In the genomic region with DNA sequence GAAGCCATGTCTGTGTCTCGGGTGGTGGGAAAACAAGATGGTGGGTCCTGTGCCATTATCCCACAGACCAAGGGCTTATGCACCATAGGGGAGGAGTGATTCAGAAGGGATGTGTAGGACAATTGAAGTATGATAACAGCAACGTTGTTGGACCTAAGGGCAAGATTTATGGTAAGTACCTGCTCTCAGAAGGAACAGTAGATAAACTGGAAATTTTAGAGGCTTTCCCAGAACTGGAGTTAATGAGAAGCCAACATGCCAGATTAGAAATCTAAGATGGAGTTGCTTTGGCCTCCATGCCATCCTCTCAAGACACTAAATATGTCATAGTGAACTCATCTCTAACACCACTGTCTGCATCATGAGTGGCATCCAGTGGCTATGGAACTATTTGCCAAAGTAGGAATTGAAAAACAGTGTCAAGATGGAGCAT, we compare ENCODE assay signal across 25 cellular contexts.
DNase-seq lines count a peak whose midpoint lies in the region; ATAC-seq, FAIRE-seq and TF ChIP-seq lines count a peak whose summit lies in the region.
"Had no signal": no experiment of that assay in that cellular context is flagged by ENCODE, and none has a peak within 500 bp of the region (broad histone marks: within the 10 kb centered on the region; RNA-seq: fewer than 3 reads in every experiment).

No MANE protein-coding gene starts in this region.

- no peak overlapping the region for H3K4me3 Mint-ChIP-seq in nephron
- peak overlapping the region; percentile 8 to 58 for H3K4me3 Mint-ChIP-seq in stimulated activated naive B cell treated with anti-CD40 and anti-IgM and Interleukin-4, amounts not matched to agents 10 μg/mL and 1 μg/mL and 100 μg/mL, for 72 hours
- H3K4me3 Mint-ChIP-seq in GM23338, result no peak overlapping the region
- H3K4me3 Mint-ChIP-seq: CD14-positive monocyte; CD4-positive, alpha-beta T cell; CD8-positive, alpha-beta memory T cell; H9; HFFc6 had no signal

- H3K27me3 ChIP-seq in K562 (ENCODE audit: control insufficient read depth in 2 of 2, insufficient read depth in 2 of 2, low read length in 2 of 2), result no peaks in the 10 kb centered on the region
- no peaks in the 10 kb centered on the region for H3K27me3 ChIP-seq in GM23338 (ENCODE audit: insufficient read depth)
- H3K27me3 ChIP-seq: BE2C; BLaER1 treated with 17β-estradiol and CSF1 and Interleukin-3, amounts not matched to agents 10 nM and 100 nM had no signal

- H3K27ac Mint-ChIP-seq in nephron (peak overlapping the region in 2 of 3 experiments; percentile 15 to 26), GM23338 (no peak overlapping the region)
- H3K27ac Mint-ChIP-seq in stimulated activated naive B cell treated with anti-CD40 and anti-IgM and Interleukin-4, amounts not matched to agents 10 μg/mL and 1 μg/mL and 100 μg/mL, for 72 hours, result peak overlapping the region; percentile 94
- H3K27ac Mint-ChIP-seq: CD4-positive, alpha-beta T cell; H9; HFFc6 had no signal

- FAIRE-seq in GM12892 (lab: Jason Lieb, UNC) (peak; percentile 73), K562 (lab: Jason Lieb, UNC) (peak; percentile 35)
- FAIRE-seq: A549, D721Med had no signal

- POLR2A ChIA-PET in K562 (lab: Yijun Ruan, JAX), result interaction anchor here (0.7 kb wide), 1 partner anchor 16 kb away, joined by 3 read pairs; no protein-coding TSS in a partner anchor
- POLR2A ChIA-PET in HEK293T (lab: Yijun Ruan, JAX), result no interaction called here

- WGBS in K562 (ENCODE audit: insufficient coverage, low coverage, missing lambda C conversion rate), result 8% methylated on average over 2 of the region's 2 CpGs

- TF ChIP-seq POLR2A in GM12892 (IDR thresholded peaks at IDR 0.05; ENCODE audit: low read depth, low read length) (no peak), K562 (conservative IDR thresholded peaks at IDR 0.05) (no peak)

- peaks cover 8% of the 10 kb centered on the region for H3K36me3 Mint-ChIP-seq in nephron (ENCODE audit: low read depth)
- peaks cover 7 to 9% of the 10 kb centered on the region in 2 donors for H3K36me3 Mint-ChIP-seq in stimulated activated naive B cell treated with anti-CD40 and anti-IgM and Interleukin-4, amounts not matched to agents 10 μg/mL and 1 μg/mL and 100 μg/mL, for 72 hours
- H3K36me3 Mint-ChIP-seq in GM23338 (ENCODE audit: low read depth), result peaks cover 22% of the 10 kb centered on the region
- H3K36me3 Mint-ChIP-seq: CD14-positive monocyte had no signal

- H3K9me1 ChIP-seq in K562 (ENCODE audit: control insufficient read depth, insufficient read depth, low read length), result no peaks in the 10 kb centered on the region

- no TSS peak for BruUV-seq in K562 (replicated peaks; lab: Mats Ljungman, UMichigan)

- H3K4me3 ChIP-seq in K562 (no peak overlapping the region), GM23338 (no peak overlapping the region)
- H3K4me3 ChIP-seq: A549; BLaER1 treated with 17β-estradiol and CSF1 and Interleukin-3, amounts not matched to agents 10 nM and 100 nM had no signal

- intact Hi-C loops in K562 (cut with micrococcal nuclease), result no loop called here

- H3K79me2 ChIP-seq in K562 (ENCODE audit: control insufficient read depth, insufficient read depth, low read length), result no peaks in the 10 kb centered on the region
- no peaks in the 10 kb centered on the region for H3K79me2 ChIP-seq in GM23338 (replicated peaks; ENCODE audit: insufficient read depth)

- H4K20me1 ChIP-seq in K562 (replicated peaks; ENCODE audit: control insufficient read depth, insufficient read depth, low read length) (no peaks in the 10 kb centered on the region), GM23338 (replicated peaks; ENCODE audit: insufficient read depth) (no peaks in the 10 kb centered on the region)
- H4K20me1 ChIP-seq: BLaER1 treated with 17β-estradiol and CSF1 and Interleukin-3, amounts not matched to agents 10 nM and 100 nM had no signal

- ATAC-seq in K562 (peak; percentile 45), GM23338 (no peak)
- ATAC-seq in stimulated activated naive B cell treated with anti-CD40 and anti-IgM and Interleukin-4, amounts not matched to agents 10 μg/mL and 1 μg/mL and 100 μg/mL, for 72 hours (replicated peaks), result no peak
- ATAC-seq: A549, HCT116 had no signal

- in situ Hi-C loops in K562 (cut with MboI) (no loop called here), GM13977 (cut with MboI; ENCODE audit: low pct_unique_long_range_greater_than_20kb, low sequenced_read_pairs, unreplicated experiment) (no loop called here)

- H2AFZ ChIP-seq in K562 (ENCODE audit: low read depth, low read length), result peak overlapping the region; percentile 73
- no peak overlapping the region for H2AFZ ChIP-seq in GM23338

- H3K4me1 Mint-ChIP-seq in nephron, result peaks cover 23% of the 10 kb centered on the region
- H3K4me1 Mint-ChIP-seq in stimulated activated naive B cell treated with anti-CD40 and anti-IgM and Interleukin-4, amounts not matched to agents 10 μg/mL and 1 μg/mL and 100 μg/mL, for 72 hours, result peaks cover 31 to 52% of the 10 kb centered on the region in 2 donors
- no peaks in the 10 kb centered on the region for H3K4me1 Mint-ChIP-seq in GM23338
- H3K4me1 Mint-ChIP-seq: CD8-positive, alpha-beta memory T cell had no signal

- TF ChIP-seq CTCF in K562 (IDR thresholded peaks at IDR 0.05 in 2 of 3, conservative IDR thresholded peaks at IDR 0.05 in 1 of 3; ENCODE audit: insufficient read depth in 2 of 3, low read depth in 1 of 3, low read length in 3 of 3) (no peak), nephron (IDR thresholded peaks at IDR 0.05; ENCODE audit: unreplicated experiment in 3 of 3) (no peak), GM23338 (conservative IDR thresholded peaks at IDR 0.05; ENCODE audit: low read depth in 2 of 2) (no peak), GM13977 (IDR thresholded peaks at IDR 0.05; ENCODE audit: extremely low read depth, insufficient read depth, missing control alignments) (no peak)

- H3K27ac ChIP-seq in K562 (ENCODE audit: extremely low read depth, low read depth, low read length), result peak overlapping the region; percentile 52
- H3K27ac ChIP-seq in GM23338 (ENCODE audit: low read depth), result no peak overlapping the region
- H3K27ac ChIP-seq: A549; BLaER1 treated with 17β-estradiol and CSF1 and Interleukin-3, amounts not matched to agents 10 nM and 100 nM had no signal

- peaks cover 15% of the 10 kb centered on the region for H3K9me3 ChIP-seq in K562 (replicated peaks; ENCODE audit: control insufficient read depth, insufficient read depth, low read depth, low read length)
- H3K9me3 ChIP-seq: A549 had no signal

- CTCF ChIA-PET in K562 (lab: Yijun Ruan, JAX; ENCODE audit: low intra/inter-chr PET ratio), result no interaction called here
- CTCF ChIA-PET in HEK293T (lab: Yijun Ruan, JAX), result no interaction called here

- H3K9ac ChIP-seq in K562 (ENCODE audit: insufficient read depth in 1 of 2, low read depth in 2 of 2, low read length in 2 of 2), result no peak overlapping the region
- H3K9ac ChIP-seq: BLaER1 treated with 17β-estradiol and CSF1 and Interleukin-3, amounts not matched to agents 10 nM and 100 nM had no signal

- no peaks in the 10 kb centered on the region; the same call in 2 of the 3 replicates for H3K36me3 ChIP-seq in K562 (ENCODE audit: control insufficient read depth, insufficient read depth, low read length)
- H3K36me3 ChIP-seq in GM23338 (ENCODE audit: insufficient read depth), result peaks cover 13% of the 10 kb centered on the region
- H3K36me3 ChIP-seq: BE2C had no signal

- H3K9me3 Mint-ChIP-seq in nephron, result peaks cover 15% of the 10 kb centered on the region
- peaks cover under 1 to 5% of the 10 kb centered on the region in 2 donors for H3K9me3 Mint-ChIP-seq in stimulated activated naive B cell treated with anti-CD40 and anti-IgM and Interleukin-4, amounts not matched to agents 10 μg/mL and 1 μg/mL and 100 μg/mL, for 72 hours
- H3K9me3 Mint-ChIP-seq in GM23338, result peaks cover 26% of the 10 kb centered on the region
- H3K9me3 Mint-ChIP-seq: CD4-positive, alpha-beta T cell had no signal

- peak overlapping the region; percentile 29 for H3K4me2 ChIP-seq in K562 (ENCODE audit: insufficient read depth, low read length)
- no peak overlapping the region for H3K4me2 ChIP-seq in GM23338
- H3K4me2 ChIP-seq: A549; BLaER1 treated with 17β-estradiol and CSF1 and Interleukin-3, amounts not matched to agents 10 nM and 100 nM had no signal

- H3K4me1 ChIP-seq in K562 (replicated peaks in 1 of 2; ENCODE audit: control insufficient read depth in 2 of 2, insufficient read depth in 2 of 2, low read length in 2 of 2), result peaks cover 11 to 49% of the 10 kb centered on the region in 2 experiments
- no peaks in the 10 kb centered on the region for H3K4me1 ChIP-seq in GM23338 (ENCODE audit: insufficient read depth)
- H3K4me1 ChIP-seq: A549 had no signal

- peak; percentile 13 to 17; a peak in 3 of 4 replicates for TF ChIP-seq RAD21 in K562 (CRISPR knock-in tag; conservative IDR thresholded peaks at IDR 0.05 in 1 of 2, IDR thresholded peaks at IDR 0.05 in 1 of 2)

- DNase-seq in GM12892 (ENCODE audit: insufficient read length), result no peak
- DNase-seq in K562 (ENCODE audit: extremely low read depth in 1 of 4, low spot score in 3 of 4), result peak in 2 of 4 experiments; percentile 43 to 70
- DNase-seq in stimulated activated naive B cell treated with anti-CD40 and anti-IgM and Interleukin-4, amounts not matched to agents 10 μg/mL and 1 μg/mL and 100 μg/mL, for 72 hours, result no peak
- DNase-seq in GM23338 (ENCODE audit: low spot score), result no peak
- DNase-seq in HEK293T (ENCODE audit: extremely low spot score), result no peak
- no peak for DNase-seq in NOMO-1 treated with DMSO at 0.1 percent for 48 hours (lab: John Stamatoyannopoulos, UW; ENCODE audit: unreplicated experiment)
- no peak for DNase-seq in GM13977 (ENCODE audit: low spot score)
- DNase-seq: 8988T; ACHN; AML-193; BE2C; CD4-positive, alpha-beta T cell; CD8-positive, alpha-beta memory T cell; DMS 273 treated with DMSO at 0.1 percent for 48 hours; DMS79; EL; GDM1; H9; HFFc6 had no signal

- H3K9me2 ChIP-seq in GM23338 (ENCODE audit: insufficient read depth), result peaks cover 21% of the 10 kb centered on the region

- peaks cover 4% of the 10 kb centered on the region for H3K27me3 Mint-ChIP-seq in nephron (ENCODE audit: low read depth)
- H3K27me3 Mint-ChIP-seq in stimulated activated naive B cell treated with anti-CD40 and anti-IgM and Interleukin-4, amounts not matched to agents 10 μg/mL and 1 μg/mL and 100 μg/mL, for 72 hours, result no peaks in the 10 kb centered on the region
- H3K27me3 Mint-ChIP-seq in GM23338 (ENCODE audit: insufficient read depth, low read depth, poor library complexity), result no peaks in the 10 kb centered on the region
- H3K27me3 Mint-ChIP-seq: CD4-positive, alpha-beta T cell had no signal

- peak; percentile 72 for TF ChIP-seq EP300 in K562 (IDR thresholded peaks at IDR 0.05; ENCODE audit: low read length)

- H3F3A ChIP-seq in GM23338 (replicated peaks; ENCODE audit: low read depth), result no peaks in the 10 kb centered on the region

TF ChIP-seq in K562, 482 proteins besides CTCF, POLR2A, EP300 and RAD21 (continues in another document):
- TF ChIP-seq ZNF444 (CRISPR knock-in tag; IDR thresholded peaks at IDR 0.05), result peak; percentile 79; the same call in 1 of the 2 replicates

TF ChIP-seq in GM23338, 12 proteins besides CTCF, POLR2A, EP300 and RAD21 (continues in another document):
- no peak for TF ChIP-seq CREB1 (CRISPR knock-in tag; IDR thresholded peaks at IDR 0.05; ENCODE audit: low read depth)

TF ChIP-seq in HEK293T, 16 proteins besides CTCF, POLR2A, EP300 and RAD21:
- no peak for TF ChIP-seq SP1 (IDR thresholded peaks at IDR 0.05)

Comparison
In these comparisons a context has a peak if more than half of its experiments do, and no peak if none do; other contexts are left out.
1. H3K4me3 Mint-ChIP-seq: peak in stimulated activated naive B cell treated with anti-CD40 and anti-IgM and Interleukin-4, amounts not matched to agents 10 μg/mL and 1 μg/mL and 100 μg/mL, for 72 hours (2 of 2); none in nephron (0 of 3) and GM23338 (single experiment).